ENCODE assay signal across 17 cellular contexts in the genomic region with DNA sequence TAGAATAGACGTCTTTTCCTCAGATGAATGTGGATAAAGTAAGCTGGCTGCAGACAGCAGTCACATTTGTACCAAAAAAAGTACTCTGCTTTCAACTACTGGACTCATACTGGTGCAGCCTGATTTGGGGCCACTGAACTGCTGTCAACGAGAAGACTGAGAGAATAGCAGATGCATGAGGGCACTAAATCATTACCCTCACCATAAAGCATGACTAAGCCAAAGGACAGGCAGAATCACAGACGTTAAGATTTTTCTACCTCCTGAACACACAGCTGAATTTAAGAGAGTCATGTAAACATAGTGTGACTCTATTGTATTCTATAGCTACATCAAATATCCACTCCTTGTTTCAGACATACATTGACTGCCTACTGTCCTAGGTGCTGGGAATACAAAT.
DNase-seq lines count a peak whose midpoint lies in the region; ATAC-seq, FAIRE-seq and TF ChIP-seq lines count a peak whose summit lies in the region.
"Had no signal": no experiment of that assay in that cellular context is flagged by ENCODE, and none has a peak within 500 bp of the region (broad histone marks: within the 10 kb centered on the region; RNA-seq: fewer than 3 reads in every experiment).

No MANE protein-coding gene starts in this region.

- no peak for TF ChIP-seq POLR2A in H54 (IDR thresholded peaks at IDR 0.05; ENCODE audit: low read depth, low read length)

- ATAC-seq in RWPE2 (ENCODE audit: low read depth) (peak; percentile 29; the same call in 2 of the 3 replicates), left colon (peak; percentile 30), psoas muscle (peak in 3 of 4 donors; percentile 36 to 51 (median 44)), GM19395 (IDR thresholded peaks at IDR 0.05; ENCODE audit: unreplicated experiment) (no peak)

- WGBS in psoas muscle, 3 donors: 43 to 68% (median 51%) methylated on average over 3 of the region's 3 CpGs

- H3K4me1 ChIP-seq in RWPE2 (ENCODE audit: insufficient read depth, poor library complexity, severe bottlenecking): no peaks in the 10 kb centered on the region
- no peaks in the 10 kb centered on the region for H3K4me1 ChIP-seq in psoas muscle

- peak; percentile 91 for FAIRE-seq in H54 (lab: Jason Lieb, UNC)
- FAIRE-seq: GM12892 had no signal

- H3K27me3 ChIP-seq in RWPE2 (ENCODE audit: insufficient read depth, poor library complexity, severe bottlenecking) (no peaks in the 10 kb centered on the region), psoas muscle (ENCODE audit: insufficient read depth in 3 of 3, low read length in 2 of 3) (no peaks in the 10 kb centered on the region)

- H3K36me3 ChIP-seq in RWPE2 (ENCODE audit: low read depth) (peaks cover 26% of the 10 kb centered on the region), psoas muscle (ENCODE audit: insufficient read depth in 1 of 2, low read depth in 1 of 2) (peaks cover 0 to 40% of the 10 kb centered on the region in 2 donors)

- H3K4me3 ChIP-seq in RWPE2 (ENCODE audit: severe bottlenecking) (no peak overlapping the region), psoas muscle (no peak overlapping the region)
- H3K4me3 ChIP-seq: GM23248 had no signal

- intact Hi-C loops in left colon (cut with DNase I, micrococcal nuclease): no loop called here
- intact Hi-C loops in psoas muscle (cut with DNase I): no loop called here

- no peaks in the 10 kb centered on the region for H3K9me3 ChIP-seq in RWPE2 (ENCODE audit: severe bottlenecking)
- H3K9me3 ChIP-seq in psoas muscle: no peaks in the 10 kb centered on the region

- in situ Hi-C loops in ACHN (cut with HindIII; ENCODE audit: low pct_ligation_motif_present, low pct_unique_long_range_greater_than_20kb, low sequenced_read_pairs): no loop called here

- DNase-seq in H54 (ENCODE audit: insufficient read length, low spot score) (no peak), RWPE2 (ENCODE audit: low spot score) (no peak), left colon (no peak), psoas muscle (no peak), epidermal melanocyte (ENCODE audit: insufficient read length, low spot score) (no peak), ACHN (no peak), NCI-H2081 (lab: John Stamatoyannopoulos, UW) (no peak)
- DNase-seq: C1 segment of cervical spinal cord; CD4-positive, alpha-beta T cell; DMS153; DMS79 treated with DMSO at 0.1 percent for 48 hours; GDM1; GM23248; H9; KG1 had no signal

- TF ChIP-seq CTCF in RWPE2 (IDR thresholded peaks at IDR 0.05; ENCODE audit: poor library complexity, severe bottlenecking) (no peak), psoas muscle (IDR thresholded peaks at IDR 0.05) (no peak)

- no peak overlapping the region for H3K27ac ChIP-seq in RWPE2 (ENCODE audit: poor library complexity, severe bottlenecking)
- H3K27ac ChIP-seq in psoas muscle: peak overlapping the region; percentile 24
- H3K27ac ChIP-seq: GM23248 had no signal
